ENCODE assay signal across 10 cellular contexts in the genomic region with DNA sequence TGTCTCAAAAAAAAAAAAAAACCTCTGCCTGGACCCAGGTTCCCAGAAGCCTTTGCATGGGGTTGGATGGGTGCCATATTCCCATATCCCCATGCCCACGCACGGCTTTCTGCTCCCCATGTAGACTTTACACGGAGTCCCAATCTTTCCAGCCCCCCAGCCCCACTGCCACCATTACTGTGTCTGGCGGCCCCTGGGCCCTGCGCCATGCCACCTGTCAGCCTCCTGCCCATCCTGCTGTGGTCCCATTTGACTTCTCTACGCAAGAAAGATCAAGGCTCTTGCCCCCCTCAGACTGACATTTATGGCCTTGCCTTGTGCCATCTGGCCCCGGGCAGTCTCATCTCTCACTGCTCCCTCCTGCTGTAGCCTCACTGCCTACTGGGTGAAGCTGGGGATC. TPM values are rescaled to one million over a fixed set of nuclear protein-coding genes. Genes with fewer than 3 reads are reported as not detected.
DNase-seq lines count a peak whose midpoint lies in the region; ATAC-seq and TF ChIP-seq lines count a peak whose summit lies in the region.
"Had no signal": no experiment of that assay in that cellular context is flagged by ENCODE, and none has a peak within 500 bp of the region (broad histone marks: within the 10 kb centered on the region; RNA-seq: fewer than 3 reads in every experiment).

No MANE protein-coding gene starts in this region.

- peaks cover 30% of the 10 kb centered on the region for H3K36me3 ChIP-seq in WERI-Rb-1

- H3K27ac Mint-ChIP-seq in activated CD8-positive, alpha-beta memory T cell treated with anti-CD3 and anti-CD28 coated beads, Interleukin-2, amount 10 ng/mL, durations not matched to agents 7 days and 5 days: peak overlapping the region; percentile 20
- peak overlapping the region; percentile 78 to 91 for H3K27ac Mint-ChIP-seq in effector memory CD8-positive, alpha-beta T cell
- H3K27ac Mint-ChIP-seq in stimulated activated memory B cell treated with anti-CD40 and anti-IgM and Interleukin-4, amounts not matched to agents 10 μg/mL and 1 μg/mL and 100 μg/mL, for 72 hours: no peak overlapping the region

- no peak overlapping the region for H3K4me3 ChIP-seq in WERI-Rb-1 (ENCODE audit: low read depth, low read length)

- no peak for TF ChIP-seq CTCF in WERI-Rb-1 (IDR thresholded peaks at IDR 0.05; ENCODE audit: low read depth, low read length)

- H3K36me3 Mint-ChIP-seq in activated CD8-positive, alpha-beta memory T cell treated with anti-CD3 and anti-CD28 coated beads, Interleukin-2, amount 10 ng/mL, durations not matched to agents 7 days and 5 days: peaks cover 31% of the 10 kb centered on the region
- peaks cover 48% of the 10 kb centered on the region for H3K36me3 Mint-ChIP-seq in effector memory CD8-positive, alpha-beta T cell (ENCODE audit: insufficient read depth)
- peaks cover 49% of the 10 kb centered on the region for H3K36me3 Mint-ChIP-seq in stimulated activated memory B cell treated with anti-CD40 and anti-IgM and Interleukin-4, amounts not matched to agents 10 μg/mL and 1 μg/mL and 100 μg/mL, for 72 hours

- DNase-seq in activated CD8-positive, alpha-beta memory T cell treated with anti-CD3 and anti-CD28 coated beads, Interleukin-2, amount 10 ng/mL, durations not matched to agents 7 days and 5 days: no peak
- DNase-seq in activated CD8-positive, alpha-beta memory T cell treated with anti-CD3 and anti-CD28 coated beads for 24 hours: no peak
- peak; percentile 87 for DNase-seq in NCI-H2171 (lab: John Stamatoyannopoulos, UW)
- DNase-seq in effector memory CD8-positive, alpha-beta T cell: no peak
- no peak for DNase-seq in WERI-Rb-1
- DNase-seq: activated CD4-positive, alpha-beta T cell treated with anti-CD3 and anti-CD28 coated beads, Interleukin-2, amount 50 U/mL, for 4 hours; T1000 had no signal

- H3K9me3 ChIP-seq in WERI-Rb-1 (ENCODE audit: severe bottlenecking): no peaks in the 10 kb centered on the region

- H3K4me3 Mint-ChIP-seq in activated CD8-positive, alpha-beta memory T cell treated with anti-CD3 and anti-CD28 coated beads, Interleukin-2, amount 10 ng/mL, durations not matched to agents 7 days and 5 days: no peak overlapping the region
- no peak overlapping the region for H3K4me3 Mint-ChIP-seq in effector memory CD8-positive, alpha-beta T cell
- H3K4me3 Mint-ChIP-seq in stimulated activated memory B cell treated with anti-CD40 and anti-IgM and Interleukin-4, amounts not matched to agents 10 μg/mL and 1 μg/mL and 100 μg/mL, for 72 hours: no peak overlapping the region

- no peak for ATAC-seq in activated CD8-positive, alpha-beta memory T cell treated with anti-CD3 and anti-CD28 coated beads, Interleukin-2, amount 10 ng/mL, durations not matched to agents 7 days and 5 days
- ATAC-seq in effector memory CD8-positive, alpha-beta T cell (replicated peaks): no peak
- peak; percentile 14 for ATAC-seq in stimulated activated memory B cell treated with anti-CD40 and anti-IgM and Interleukin-4, amounts not matched to agents 10 μg/mL and 1 μg/mL and 100 μg/mL, for 72 hours
- no peak for ATAC-seq in HG02981 (IDR thresholded peaks at IDR 0.05; ENCODE audit: unreplicated experiment)
- ATAC-seq in HG03196 (IDR thresholded peaks at IDR 0.05; ENCODE audit: unreplicated experiment): no peak

- CTCF ChIA-PET in activated CD8-positive, alpha-beta memory T cell treated with anti-CD3 and anti-CD28 coated beads, Interleukin-2, amount 10 ng/mL, durations not matched to agents 7 days and 5 days (lab: Charles Lee): interaction anchor here (2.2 kb wide), 1 partner anchor 149 kb away, joined by 8 read pairs; the partner anchor contains the start of gene TOR2A

- no peaks in the 10 kb centered on the region for H3K9me3 Mint-ChIP-seq in activated CD8-positive, alpha-beta memory T cell treated with anti-CD3 and anti-CD28 coated beads, Interleukin-2, amount 10 ng/mL, durations not matched to agents 7 days and 5 days (ENCODE audit: low read depth)
- no peaks in the 10 kb centered on the region for H3K9me3 Mint-ChIP-seq in effector memory CD8-positive, alpha-beta T cell
- H3K9me3 Mint-ChIP-seq in stimulated activated memory B cell treated with anti-CD40 and anti-IgM and Interleukin-4, amounts not matched to agents 10 μg/mL and 1 μg/mL and 100 μg/mL, for 72 hours: no peaks in the 10 kb centered on the region

- H3K27me3 ChIP-seq in WERI-Rb-1 (ENCODE audit: insufficient read depth, low read depth, severe bottlenecking): no peaks in the 10 kb centered on the region

- no peaks in the 10 kb centered on the region for H3K27me3 Mint-ChIP-seq in activated CD8-positive, alpha-beta memory T cell treated with anti-CD3 and anti-CD28 coated beads, Interleukin-2, amount 10 ng/mL, durations not matched to agents 7 days and 5 days
- H3K27me3 Mint-ChIP-seq in effector memory CD8-positive, alpha-beta T cell: no peaks in the 10 kb centered on the region
- no peaks in the 10 kb centered on the region for H3K27me3 Mint-ChIP-seq in stimulated activated memory B cell treated with anti-CD40 and anti-IgM and Interleukin-4, amounts not matched to agents 10 μg/mL and 1 μg/mL and 100 μg/mL, for 72 hours

- peaks cover 5% of the 10 kb centered on the region for H3K4me1 Mint-ChIP-seq in activated CD8-positive, alpha-beta memory T cell treated with anti-CD3 and anti-CD28 coated beads, Interleukin-2, amount 10 ng/mL, durations not matched to agents 7 days and 5 days
- peaks cover 19 to 21% of the 10 kb centered on the region in 2 donors for H3K4me1 Mint-ChIP-seq in effector memory CD8-positive, alpha-beta T cell (ENCODE audit: low read depth in 2 of 2)
- H3K4me1 Mint-ChIP-seq in stimulated activated memory B cell treated with anti-CD40 and anti-IgM and Interleukin-4, amounts not matched to agents 10 μg/mL and 1 μg/mL and 100 μg/mL, for 72 hours: peaks cover 50% of the 10 kb centered on the region

- no peak overlapping the region for H3K27ac ChIP-seq in WERI-Rb-1

RNA-seq across cellular contexts. Expression of gene AK1, which starts 6.5 kb away (rescaled TPM):
- total RNA-seq in activated CD8-positive, alpha-beta memory T cell treated with anti-CD3 and anti-CD28 coated beads, Interleukin-2, amount 10 ng/mL, durations not matched to agents 7 days and 5 days: 10 to 100 TPM; 33.6 to 34.3 TPM

RNA-seq across cellular contexts. Expression of gene ST6GALNAC6, which starts 15.4 kb away (rescaled TPM):
- total RNA-seq in activated CD8-positive, alpha-beta memory T cell treated with anti-CD3 and anti-CD28 coated beads, Interleukin-2, amount 10 ng/mL, durations not matched to agents 7 days and 5 days: 10 to 100 TPM; 75.7 to 93.5 TPM

RNA-seq across cellular contexts. Expression of gene ENG, which starts 29.5 kb away (rescaled TPM):
- total RNA-seq in activated CD8-positive, alpha-beta memory T cell treated with anti-CD3 and anti-CD28 coated beads, Interleukin-2, amount 10 ng/mL, durations not matched to agents 7 days and 5 days: 10 to 100 TPM; 18.4 to 21.3 TPM

RNA-seq across cellular contexts. Expression of gene ST6GALNAC4, which starts 32.9 kb away (rescaled TPM):
- total RNA-seq in activated CD8-positive, alpha-beta memory T cell treated with anti-CD3 and anti-CD28 coated beads, Interleukin-2, amount 10 ng/mL, durations not matched to agents 7 days and 5 days: 10 to 100 TPM; 64.7 to 71.4 TPM

RNA-seq across cellular contexts. Expression of gene PIP5KL1, which starts 46.6 kb away (rescaled TPM):
- total RNA-seq in activated CD8-positive, alpha-beta memory T cell treated with anti-CD3 and anti-CD28 coated beads, Interleukin-2, amount 10 ng/mL, durations not matched to agents 7 days and 5 days: 1 to 10 TPM; 1.8 to 2.6 TPM
